In genomic region chr4:126834854-126835253, GRCh38 we compare ENCODE assay signal across 37 cellular contexts.
"Had no signal": no experiment of that assay in that cellular context is flagged by ENCODE, and none has a peak within 500 bp of the region (broad histone marks: within the 10 kb centered on the region; RNA-seq: fewer than 3 reads in every experiment).

No MANE protein-coding gene starts in this region.

- H3K27me3 ChIP-seq: MG63 had no signal

- DNase-seq: Karpas-422, Kasumi-1, MG63, MM.1S, MV-4-11, NCI-H1048, NCI-H1092, NCI-H1092 treated with DMSO at 0.1 percent for 48 hours, NCI-H1105, NCI-H1105 treated with DMSO at 0.1 percent for 48 hours, NCI-H1417, NCI-H1417 treated with DMSO at 0.1 percent for 48 hours, NCI-H1436, NCI-H1436 treated with DMSO at 0.1 percent for 48 hours, NCI-H146, NCI-H1694, NCI-H1694 treated with DMSO at 0.1 percent for 48 hours, NCI-H187, NCI-H187 treated with DMSO at 0.1 percent for 48 hours, NCI-H1930, NCI-H2029, NCI-H2029 treated with DMSO at 0.1 percent for 48 hours, NCI-H2081, NCI-H2081 treated with DMSO at 0.1 percent for 48 hours, NCI-H2107, NCI-H2171, NCI-H2171 treated with DMSO at 0.1 percent for 48 hours, NCI-H2227 treated with DMSO at 0.1 percent for 48 hours, NCI-H226, NCI-H345, NCI-H446, NCI-H446 treated with DMSO at 0.1 percent for 48 hours, NCI-H510A, NCI-H510A treated with DMSO at 0.1 percent for 48 hours, NCI-H524, NCI-H524 treated with DMSO at 0.1 percent for 48 hours, NCI-H526 had no signal

- H3K4me3 ChIP-seq: MG63 had no signal

- H3K36me3 ChIP-seq: MG63 had no signal
